In the genomic region with DNA sequence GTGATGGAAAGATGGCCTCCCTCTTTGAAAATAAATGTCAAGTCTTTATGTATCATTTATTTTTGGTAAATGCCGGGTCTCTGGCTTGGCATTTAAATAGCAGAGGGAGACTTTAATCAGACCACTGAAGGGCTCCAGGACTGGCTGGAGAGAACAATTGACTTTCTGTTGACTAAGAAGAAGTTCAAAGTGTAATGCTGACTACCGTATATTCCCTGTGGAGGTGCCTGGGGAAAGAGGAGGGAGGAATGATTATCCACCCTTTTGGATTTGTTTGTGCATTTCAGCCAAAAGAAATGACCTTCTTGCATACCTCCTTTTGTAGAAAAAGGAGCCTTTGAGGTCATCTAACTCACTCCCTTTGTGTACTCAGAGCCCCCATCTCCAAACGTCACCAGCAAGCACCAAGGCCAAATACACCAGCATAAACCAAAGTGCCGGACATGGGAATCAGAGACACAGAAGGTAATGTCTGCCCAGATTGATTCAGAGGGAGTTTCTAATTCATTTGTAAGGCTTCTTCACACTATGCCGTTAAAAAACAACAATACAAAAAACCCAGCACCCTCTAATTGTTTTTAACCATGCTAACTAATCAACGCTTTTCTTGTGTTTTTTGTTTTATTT, we compare ENCODE assay signal across 21 cellular contexts.
"Had no signal": no experiment of that assay in that cellular context is flagged by ENCODE, and none has a peak within 500 bp of the region (broad histone marks: within the 10 kb centered on the region; RNA-seq: fewer than 3 reads in every experiment).

No MANE protein-coding gene starts in this region.

- H3K27ac ChIP-seq: colonic mucosa, heart left ventricle, neutrophil, sigmoid colon, skin epidermis, testis, tibial nerve, upper lobe of right lung had no signal

- H3K4me3 ChIP-seq: colonic mucosa, heart left ventricle, mucosa of descending colon, sigmoid colon, skin epidermis, testis, tibial nerve, upper lobe of right lung had no signal

- H3K4me1 Mint-ChIP-seq: naive thymus-derived CD8-positive, alpha-beta T cell; stimulated activated naive B cell treated with anti-CD40 and anti-IgM and Interleukin-4, amounts not matched to agents 10 μg/mL and 1 μg/mL and 100 μg/mL, for 72 hours had no signal

- H3K4me1 ChIP-seq: colonic mucosa, heart left ventricle, sigmoid colon, testis, tibial nerve, upper lobe of right lung had no signal

- ATAC-seq: heart left ventricle; mucosa of descending colon; naive thymus-derived CD8-positive, alpha-beta T cell; stimulated activated naive B cell treated with anti-CD40 and anti-IgM and Interleukin-4, amounts not matched to agents 10 μg/mL and 1 μg/mL and 100 μg/mL, for 72 hours; stimulated activated naive CD8-positive, alpha-beta T cell treated with anti-CD3 and anti-CD28 coated beads, Interleukin-15, amount 100 ng/mL, for 72 hours; upper lobe of right lung had no signal

- H3K36me3 ChIP-seq: colonic mucosa, heart left ventricle, neutrophil, sigmoid colon, tibial nerve, upper lobe of right lung had no signal

- H3K36me3 Mint-ChIP-seq: stimulated activated naive B cell treated with anti-CD40 and anti-IgM and Interleukin-4, amounts not matched to agents 10 μg/mL and 1 μg/mL and 100 μg/mL, for 72 hours had no signal

- H3K9me3 Mint-ChIP-seq: stimulated activated naive CD8-positive, alpha-beta T cell treated with anti-CD3 and anti-CD28 coated beads, Interleukin-15, amount 100 ng/mL, for 72 hours had no signal

- H3K27ac Mint-ChIP-seq: endodermal cell; naive thymus-derived CD8-positive, alpha-beta T cell; stimulated activated naive B cell treated with anti-CD40 and anti-IgM and Interleukin-4, amounts not matched to agents 10 μg/mL and 1 μg/mL and 100 μg/mL, for 72 hours; stimulated activated naive CD8-positive, alpha-beta T cell treated with anti-CD3 and anti-CD28 coated beads, Interleukin-15, amount 100 ng/mL, for 72 hours had no signal

- H3K9me3 ChIP-seq: colonic mucosa, neutrophil, testis, upper lobe of right lung had no signal

- H3K27me3 ChIP-seq: colonic mucosa, sigmoid colon, testis, tibial nerve had no signal

- H3K4me3 Mint-ChIP-seq: endodermal cell; naive thymus-derived CD8-positive, alpha-beta T cell; stimulated activated naive B cell treated with anti-CD40 and anti-IgM and Interleukin-4, amounts not matched to agents 10 μg/mL and 1 μg/mL and 100 μg/mL, for 72 hours; stimulated activated naive CD8-positive, alpha-beta T cell treated with anti-CD3 and anti-CD28 coated beads, Interleukin-15, amount 100 ng/mL, for 72 hours had no signal

- DNase-seq: colonic mucosa; dermis blood vessel endothelial cell; effector CD4-positive, alpha-beta T cell; endodermal cell; erythroblast; heart left ventricle; hippocampal formation; mammary epithelial cell; mucosa of descending colon; naive thymus-derived CD8-positive, alpha-beta T cell; posterior cingulate gyrus; sigmoid colon; stimulated activated CD4-positive, alpha-beta T cell treated with anti-CD3 and anti-CD28 coated beads, Interleukin-2, amount 100 ng/mL, for 24 hours; stimulated activated CD4-positive, alpha-beta T cell treated with anti-CD3 and anti-CD28 coated beads, Interleukin-4, amount 100 ng/mL, for 4 hours; stimulated activated naive B cell treated with anti-CD40 and anti-IgM and Interleukin-4, amounts not matched to agents 10 μg/mL and 1 μg/mL and 100 μg/mL, for 72 hours; stimulated activated naive CD8-positive, alpha-beta T cell treated with anti-CD3 and anti-CD28 coated beads, Interleukin-15, amount 100 ng/mL, for 72 hours; testis; upper lobe of right lung had no signal
